ENCODE assay signal across 29 cellular contexts in genomic region chr21:45279446-45280177, GRCh38. TPM values are rescaled to one million over a fixed set of nuclear protein-coding genes. Genes with fewer than 3 reads are reported as not detected.
DNase-seq lines count a peak whose midpoint lies in the region; ATAC-seq and TF ChIP-seq lines count a peak whose summit lies in the region.
"Had no signal": no experiment of that assay in that cellular context is flagged by ENCODE, and none has a peak within 500 bp of the region (broad histone marks: within the 10 kb centered on the region; RNA-seq: fewer than 3 reads in every experiment).

No MANE protein-coding gene starts in this region.

- H3K9ac ChIP-seq in endodermal cell (ENCODE audit: extremely low read depth, low read length, poor library complexity, severe bottlenecking), result no peak overlapping the region

- no peaks in the 10 kb centered on the region for H3K9me3 Mint-ChIP-seq in activated CD4-positive, alpha-beta memory T cell treated with anti-CD3 and anti-CD28 coated beads for 36 hours
- no peaks in the 10 kb centered on the region for H3K9me3 Mint-ChIP-seq in activated CD4-positive, alpha-beta memory T cell treated with anti-CD3 and anti-CD28 coated beads, Interleukin-2, amount 10 ng/mL, durations not matched to agents 7 days and 5 days
- H3K9me3 Mint-ChIP-seq in endodermal cell, result no peaks in the 10 kb centered on the region
- H3K9me3 Mint-ChIP-seq in mesothelial cell of epicardium, result peaks cover 4% of the 10 kb centered on the region
- H3K9me3 Mint-ChIP-seq: IgD-negative memory B cell; stimulated activated naive CD8-positive, alpha-beta T cell treated with anti-CD3 and anti-CD28 coated beads, Interleukin-15, Interleukin-2, amounts not matched to agents 100 ng/mL and 50 ng/mL, for 24 hours; T-helper 1 cell treated with Interleukin-12 subunit alpha and Interleukin-12 subunit beta and Interleukin-4 antibody, amounts not matched to agents 30 μg/mL and 1 μg/mL, for 36 hours had no signal

- DNase-seq in activated CD4-positive, alpha-beta memory T cell treated with anti-CD3 and anti-CD28 coated beads for 36 hours, result peak; percentile 4
- DNase-seq in activated CD4-positive, alpha-beta memory T cell treated with anti-CD3 and anti-CD28 coated beads, Interleukin-2, amount 10 ng/mL, durations not matched to agents 7 days and 5 days, result no peak
- DNase-seq in endodermal cell (peak; percentile 30), posterior vena cava (ENCODE audit: low spot score) (peak; percentile 65), OCI-LY7 (ENCODE audit: low spot score) (no peak), mesothelial cell of epicardium (ENCODE audit: low spot score in 2 of 2, unreplicated experiment in 2 of 2) (no peak)
- DNase-seq: 8988T; activated naive CD4-positive, alpha-beta T cell treated with Interleukin-2 at 50 U/mL for 16 hours; activated T-cell treated with anti-CD3 and anti-CD28 coated beads for 4 hours; AML-193; caudate nucleus; CD4-positive, alpha-beta memory T cell; dermis blood vessel endothelial cell; mammary epithelial cell; NCI-H1105 treated with DMSO at 0.1 percent for 48 hours; NCI-H2029; NCI-H69; nucleus accumbens; retina; stimulated activated CD4-positive, alpha-beta T cell treated with anti-CD3 and anti-CD28 coated beads, Interleukin-4, amount 100 ng/mL, for 4 hours; transverse colon had no signal

- POLR2A ChIA-PET in activated CD4-positive, alpha-beta memory T cell treated with anti-CD3 and anti-CD28 coated beads for 36 hours (lab: Charles Lee), result no interaction called here
- POLR2A ChIA-PET in activated CD4-positive, alpha-beta memory T cell treated with anti-CD3 and anti-CD28 coated beads, Interleukin-2, amount 10 ng/mL, durations not matched to agents 7 days and 5 days (lab: Charles Lee), result interaction anchor here (1.2 kb wide), 1 partner anchor 55 kb away, joined by 3 read pairs; no protein-coding TSS in a partner anchor
- POLR2A ChIA-PET in HEK293 (lab: Yijun Ruan, JAX) (no interaction called here), OCI-LY7 (lab: Charles Lee) (no interaction called here)

- H3K9me3 ChIP-seq in HEK293 (ENCODE audit: control insufficient read depth, insufficient read depth, low read depth, low read length) (no peaks in the 10 kb centered on the region), endodermal cell (ENCODE audit: control insufficient read depth, low read length) (peaks cover 10% of the 10 kb centered on the region), OCI-LY7 (ENCODE audit: low read length) (no peaks in the 10 kb centered on the region)
- H3K9me3 ChIP-seq: HAP-1, transverse colon had no signal

- H3K9me2 ChIP-seq in OCI-LY7 (ENCODE audit: insufficient read depth, low read length), result no peaks in the 10 kb centered on the region

- H3K4me1 Mint-ChIP-seq in activated CD4-positive, alpha-beta memory T cell treated with anti-CD3 and anti-CD28 coated beads for 36 hours (ENCODE audit: low read depth), result no peaks in the 10 kb centered on the region
- peaks cover 7% of the 10 kb centered on the region for H3K4me1 Mint-ChIP-seq in activated CD4-positive, alpha-beta memory T cell treated with anti-CD3 and anti-CD28 coated beads, Interleukin-2, amount 10 ng/mL, durations not matched to agents 7 days and 5 days
- H3K4me1 Mint-ChIP-seq in endodermal cell, result no peaks in the 10 kb centered on the region
- H3K4me1 Mint-ChIP-seq in mesothelial cell of epicardium, result no peaks in the 10 kb centered on the region

- no peaks in the 10 kb centered on the region for H3K79me2 ChIP-seq in OCI-LY7 (ENCODE audit: insufficient read depth, low read depth, low read length)

- H3K27me3 Mint-ChIP-seq in activated CD4-positive, alpha-beta memory T cell treated with anti-CD3 and anti-CD28 coated beads for 36 hours, result no peaks in the 10 kb centered on the region
- no peaks in the 10 kb centered on the region for H3K27me3 Mint-ChIP-seq in activated CD4-positive, alpha-beta memory T cell treated with anti-CD3 and anti-CD28 coated beads, Interleukin-2, amount 10 ng/mL, durations not matched to agents 7 days and 5 days
- H3K27me3 Mint-ChIP-seq in endodermal cell (ENCODE audit: insufficient read depth), result no peaks in the 10 kb centered on the region
- H3K27me3 Mint-ChIP-seq in mesothelial cell of epicardium (ENCODE audit: low read depth), result no peaks in the 10 kb centered on the region
- H3K27me3 Mint-ChIP-seq: CD4-positive, alpha-beta memory T cell; IgD-negative memory B cell; stimulated activated naive CD8-positive, alpha-beta T cell treated with anti-CD3 and anti-CD28 coated beads, Interleukin-15, Interleukin-2, amounts not matched to agents 100 ng/mL and 50 ng/mL, for 24 hours had no signal

- no TSS peak for BruUV-seq in OCI-LY7 (replicated peaks; lab: Mats Ljungman, UMichigan)

- WGBS in endodermal cell (ENCODE audit: insufficient coverage in 1 of 2, insufficient read length in 1 of 2), 2 experiments, result 95 to 97% methylated on average over 18 to 25 of the region's 25 CpGs

- H3K4me3 Mint-ChIP-seq in activated CD4-positive, alpha-beta memory T cell treated with anti-CD3 and anti-CD28 coated beads for 36 hours, result no peak overlapping the region
- no peak overlapping the region for H3K4me3 Mint-ChIP-seq in activated CD4-positive, alpha-beta memory T cell treated with anti-CD3 and anti-CD28 coated beads, Interleukin-2, amount 10 ng/mL, durations not matched to agents 7 days and 5 days
- no peak overlapping the region for H3K4me3 Mint-ChIP-seq in endodermal cell
- no peak overlapping the region for H3K4me3 Mint-ChIP-seq in mesothelial cell of epicardium
- H3K4me3 Mint-ChIP-seq: CD4-positive, alpha-beta memory T cell; stimulated activated naive CD8-positive, alpha-beta T cell treated with anti-CD3 and anti-CD28 coated beads, Interleukin-15, Interleukin-2, amounts not matched to agents 100 ng/mL and 50 ng/mL, for 24 hours; T-helper 1 cell treated with Interleukin-12 subunit alpha and Interleukin-12 subunit beta and Interleukin-4 antibody, amounts not matched to agents 30 μg/mL and 1 μg/mL, for 36 hours had no signal

- H3K27ac ChIP-seq in HEK293 (ENCODE audit: extremely low read depth, low read depth, low read length), result no peak overlapping the region
- H3K27ac ChIP-seq in endodermal cell (ENCODE audit: low read depth, low read length), result no peak overlapping the region
- H3K27ac ChIP-seq in OCI-LY7 (ENCODE audit: low read depth, low read length, poor library complexity, severe bottlenecking), result no peak overlapping the region
- H3K27ac ChIP-seq: HL-60, SK-N-MC, transverse colon had no signal

- no peak overlapping the region for H3K27ac Mint-ChIP-seq in activated CD4-positive, alpha-beta memory T cell treated with anti-CD3 and anti-CD28 coated beads for 36 hours
- no peak overlapping the region for H3K27ac Mint-ChIP-seq in activated CD4-positive, alpha-beta memory T cell treated with anti-CD3 and anti-CD28 coated beads, Interleukin-2, amount 10 ng/mL, durations not matched to agents 7 days and 5 days
- H3K27ac Mint-ChIP-seq in endodermal cell (no peak overlapping the region), mesothelial cell of epicardium (no peak overlapping the region)
- H3K27ac Mint-ChIP-seq: stimulated activated naive CD8-positive, alpha-beta T cell treated with anti-CD3 and anti-CD28 coated beads, Interleukin-15, Interleukin-2, amounts not matched to agents 100 ng/mL and 50 ng/mL, for 24 hours; T-helper 1 cell treated with Interleukin-12 subunit alpha and Interleukin-12 subunit beta and Interleukin-4 antibody, amounts not matched to agents 30 μg/mL and 1 μg/mL, for 36 hours had no signal

- H3K36me3 ChIP-seq in HEK293 (ENCODE audit: control insufficient read depth in 2 of 2, insufficient read depth in 1 of 2, low read length in 2 of 2) (peaks cover 12 to 89% of the 10 kb centered on the region in 2 experiments), endodermal cell (ENCODE audit: control insufficient read depth, insufficient read depth, low read length) (peaks cover 91% of the 10 kb centered on the region), OCI-LY7 (ENCODE audit: insufficient read depth, low read length) (peaks cover 18% of the 10 kb centered on the region)

- CTCF ChIA-PET in activated CD4-positive, alpha-beta memory T cell treated with anti-CD3 and anti-CD28 coated beads for 36 hours (lab: Charles Lee), result no interaction called here
- CTCF ChIA-PET in activated CD4-positive, alpha-beta memory T cell treated with anti-CD3 and anti-CD28 coated beads, Interleukin-2, amount 10 ng/mL, durations not matched to agents 7 days and 5 days (lab: Charles Lee), result no interaction called here
- CTCF ChIA-PET in HEK293 (lab: Yijun Ruan, JAX) (interaction anchor here (0.6 to 0.9 kb wide), 2 partner anchors 72 to 140 kb away, joined by 3 read pairs; no protein-coding TSS in a partner anchor), OCI-LY7 (lab: Charles Lee; ENCODE audit: unreplicated experiment) (no interaction called here)

- no peak overlapping the region for H3K4me2 ChIP-seq in OCI-LY7 (ENCODE audit: low read length)

- H3K4me1 ChIP-seq in HEK293 (ENCODE audit: control insufficient read depth, insufficient read depth, low read length) (no peaks in the 10 kb centered on the region), endodermal cell (ENCODE audit: control insufficient read depth, insufficient read depth, low read length) (no peaks in the 10 kb centered on the region), OCI-LY7 (ENCODE audit: insufficient read depth, low read length, poor library complexity, severe bottlenecking) (no peaks in the 10 kb centered on the region)
- H3K4me1 ChIP-seq: HAP-1, transverse colon had no signal

- H3K36me3 Mint-ChIP-seq in activated CD4-positive, alpha-beta memory T cell treated with anti-CD3 and anti-CD28 coated beads for 36 hours, result peaks cover 16% of the 10 kb centered on the region
- peaks cover 19% of the 10 kb centered on the region for H3K36me3 Mint-ChIP-seq in activated CD4-positive, alpha-beta memory T cell treated with anti-CD3 and anti-CD28 coated beads, Interleukin-2, amount 10 ng/mL, durations not matched to agents 7 days and 5 days (ENCODE audit: low read depth)
- H3K36me3 Mint-ChIP-seq in endodermal cell (ENCODE audit: low read depth) (peaks cover 64% of the 10 kb centered on the region), mesothelial cell of epicardium (peaks cover 23% of the 10 kb centered on the region)

- H3K27me3 ChIP-seq in endodermal cell (ENCODE audit: control insufficient read depth, insufficient read depth, low read length, poor library complexity, severe bottlenecking), result no peaks in the 10 kb centered on the region
- H3K27me3 ChIP-seq: transverse colon had no signal

- no peaks in the 10 kb centered on the region for H4K20me1 ChIP-seq in OCI-LY7 (ENCODE audit: insufficient read depth, low read length)

- no peak overlapping the region for H2AFZ ChIP-seq in OCI-LY7 (ENCODE audit: low read length)

- TF ChIP-seq CTCF in HEK293 (tag by site-specific recombination; IDR thresholded peaks at IDR 0.05), result no peak
- no peak for TF ChIP-seq CTCF in endodermal cell (conservative IDR thresholded peaks at IDR 0.05)
- no peak for TF ChIP-seq CTCF in OCI-LY7 (conservative IDR thresholded peaks at IDR 0.05; ENCODE audit: low read length)
- no peak for TF ChIP-seq CTCF in mesothelial cell of epicardium (IDR thresholded peaks at IDR 0.05; ENCODE audit: unreplicated experiment)

- ATAC-seq in HG03378 (IDR thresholded peaks at IDR 0.05; ENCODE audit: unreplicated experiment), result no peak

- no peak overlapping the region for H3K4me3 ChIP-seq in HEK293 (ENCODE audit: low read depth, low read length)
- H3K4me3 ChIP-seq in endodermal cell (ENCODE audit: low read length), result no peak overlapping the region
- H3K4me3 ChIP-seq in OCI-LY7 (ENCODE audit: low read depth, low read length, poor library complexity, severe bottlenecking), result no peak overlapping the region
- H3K4me3 ChIP-seq: HAP-1, SK-N-MC, transverse colon had no signal

- intact Hi-C loops in activated CD4-positive, alpha-beta memory T cell treated with anti-CD3 and anti-CD28 coated beads for 36 hours (cut with micrococcal nuclease), result no loop called here
- intact Hi-C loops in posterior vena cava (cut with DNase I), result loop anchor here in 1 of 2 donors (10.0 kb wide), 1 partner anchor 115 kb away; no protein-coding TSS in a partner anchor
- intact Hi-C loops in OCI-LY7 (cut with micrococcal nuclease; ENCODE audit: unreplicated experiment), result no loop called here

RNA-seq across cellular contexts. Expression of gene POFUT2, which starts 8.1 kb away (rescaled TPM):
- total RNA-seq in activated CD4-positive, alpha-beta memory T cell treated with anti-CD3 and anti-CD28 coated beads for 36 hours, result 10 to 100 TPM; 14.3 TPM
- total RNA-seq in activated CD4-positive, alpha-beta memory T cell treated with anti-CD3 and anti-CD28 coated beads, Interleukin-2, amount 10 ng/mL, durations not matched to agents 7 days and 5 days, result 10 to 100 TPM; 23.5 to 25.1 TPM
- 10 to 100 TPM; 49.0 to 73.3 TPM for total RNA-seq in endodermal cell
- 55.1 TPM for polyA plus RNA-seq in endodermal cell (2013, experiment 1 of 2)
- polyA plus RNA-seq in endodermal cell (2013, experiment 2 of 2), result 46.9 TPM
- 10 to 100 TPM; 27.1 to 27.4 TPM for total RNA-seq in posterior vena cava
- 14.4 and 20.5 TPM in 2 replicates for total RNA-seq in OCI-LY7 (2014; rRNA removed; shearing (Covaris generic))
- 17.0 and 20.4 TPM in 2 replicates for total RNA-seq in OCI-LY7 (2022)
- total RNA-seq in mesothelial cell of epicardium, result 62.5 to 64.7 TPM (median 63.4 TPM) in 3 replicates

Comparison
In these comparisons a context has a peak if more than half of its experiments do, and no peak if none do; other contexts are left out.
1. DNase-seq: peak in activated CD4-positive, alpha-beta memory T cell treated with anti-CD3 and anti-CD28 coated beads for 36 hours (single experiment), endodermal cell (single experiment) and posterior vena cava (single experiment); none in activated CD4-positive, alpha-beta memory T cell treated with anti-CD3 and anti-CD28 coated beads, Interleukin-2, amount 10 ng/mL, durations not matched to agents 7 days and 5 days (single experiment), OCI-LY7 (single experiment) and mesothelial cell of epicardium (0 of 2).